ENCODE assay signal across 10 cellular contexts in genomic region chr2:29723255-29724001, GRCh38.
DNase-seq lines count a peak whose midpoint lies in the region; ATAC-seq, FAIRE-seq and TF ChIP-seq lines count a peak whose summit lies in the region.
"Had no signal": no experiment of that assay in that cellular context is flagged by ENCODE, and none has a peak within 500 bp of the region (broad histone marks: within the 10 kb centered on the region; RNA-seq: fewer than 3 reads in every experiment).

No MANE protein-coding gene starts in this region.

- H3K9me3 ChIP-seq in Caco-2, result no peaks in the 10 kb centered on the region

- no peaks in the 10 kb centered on the region for H3K27me3 ChIP-seq in Caco-2 (replicated peaks; ENCODE audit: control insufficient read depth, insufficient read depth, low read length)

- H3K4me3 ChIP-seq in Caco-2 (ENCODE audit: low read depth, low read length), result no peak overlapping the region

- no peaks in the 10 kb centered on the region for H3K9me3 Mint-ChIP-seq in Caco-2 (ENCODE audit: unreplicated experiment)
- H3K9me3 Mint-ChIP-seq: activated naive CD4-positive, alpha-beta T cell treated with anti-CD3 and anti-CD28 coated beads, Interleukin-2, amount 50 U/mL, for 72 hours; effector memory CD8-positive, alpha-beta T cell had no signal

- FAIRE-seq in D721Med (lab: Jason Lieb, UNC), result no peak

- DNase-seq in Caki2 (ENCODE audit: low read depth), result peak; percentile 6
- DNase-seq in HT-29 (ENCODE audit: low spot score), result peak; percentile 3
- no peak for DNase-seq in Caco-2
- no peak for DNase-seq in D721Med (ENCODE audit: insufficient read length, low spot score)
- DNase-seq in activated CD8-positive, alpha-beta memory T cell treated with anti-CD3 and anti-CD28 coated beads for 24 hours, result no peak
- DNase-seq in NCI-H2107 treated with DMSO at 0.1 percent for 48 hours (lab: John Stamatoyannopoulos, UW; ENCODE audit: unreplicated experiment), result no peak
- DNase-seq: effector memory CD8-positive, alpha-beta T cell had no signal

- TF ChIP-seq CTCF in Caco-2 (IDR thresholded peaks at IDR 0.05; ENCODE audit: insufficient read depth in 1 of 2, low read depth in 1 of 2, low read length in 1 of 2, severe bottlenecking in 1 of 2, unreplicated experiment in 1 of 2) (no peak), D721Med (IDR thresholded peaks at IDR 0.05; ENCODE audit: insufficient read depth, missing control alignments) (no peak)

- intact Hi-C loops in Caco-2 (cut with micrococcal nuclease; ENCODE audit: unreplicated experiment), result no loop called here

- POLR2A ChIA-PET in Caco-2 (lab: Charles Lee), result no interaction called here

- BruUV-seq in Caco-2 (replicated peaks; lab: Mats Ljungman, UMichigan), result no TSS peak

- H3K4me1 Mint-ChIP-seq in Caco-2 (ENCODE audit: low read depth, unreplicated experiment), result no peaks in the 10 kb centered on the region

- H3K36me3 ChIP-seq in Caco-2 (ENCODE audit: control insufficient read depth, insufficient read depth, low read length), result no peaks in the 10 kb centered on the region

- H3K36me3 Mint-ChIP-seq in Caco-2 (ENCODE audit: insufficient read depth, unreplicated experiment), result no peaks in the 10 kb centered on the region
- H3K36me3 Mint-ChIP-seq: activated naive CD4-positive, alpha-beta T cell treated with anti-CD3 and anti-CD28 coated beads, Interleukin-2, amount 50 U/mL, for 72 hours had no signal

- CTCF ChIA-PET in Caco-2 (lab: Charles Lee), result no interaction called here

- H3K4me1 ChIP-seq in Caco-2, result no peaks in the 10 kb centered on the region

- H3K27ac Mint-ChIP-seq in Caco-2 (ENCODE audit: unreplicated experiment), result no peak overlapping the region
- H3K27ac Mint-ChIP-seq: activated naive CD4-positive, alpha-beta T cell treated with anti-CD3 and anti-CD28 coated beads, Interleukin-2, amount 50 U/mL, for 72 hours; effector memory CD8-positive, alpha-beta T cell had no signal

- no peak overlapping the region for H3K4me3 Mint-ChIP-seq in Caco-2 (ENCODE audit: unreplicated experiment)
- H3K4me3 Mint-ChIP-seq: effector memory CD8-positive, alpha-beta T cell had no signal

- ATAC-seq in GM19351 (IDR thresholded peaks at IDR 0.05; ENCODE audit: unreplicated experiment) (peak; percentile 89), HG02870 (IDR thresholded peaks at IDR 0.05; ENCODE audit: unreplicated experiment) (peak; percentile 85)
- ATAC-seq: effector memory CD8-positive, alpha-beta T cell had no signal

- in situ Hi-C loops in Caki2 (cut with HindIII; ENCODE audit: low pct_unique_long_range_greater_than_20kb, low sequenced_read_pairs), result no loop called here

- H3K27me3 Mint-ChIP-seq in Caco-2 (ENCODE audit: insufficient read depth, unreplicated experiment), result peaks cover 24% of the 10 kb centered on the region

Comparison
In these comparisons a context has a peak if more than half of its experiments do, and no peak if none do; other contexts are left out.
1. DNase-seq: peak in Caki2 (single experiment) and HT-29 (single experiment); none in Caco-2 (0 of 2), D721Med (single experiment), activated CD8-positive, alpha-beta memory T cell treated with anti-CD3 and anti-CD28 coated beads for 24 hours (single experiment) and NCI-H2107 treated with DMSO at 0.1 percent for 48 hours (single experiment).